In the genomic region with DNA sequence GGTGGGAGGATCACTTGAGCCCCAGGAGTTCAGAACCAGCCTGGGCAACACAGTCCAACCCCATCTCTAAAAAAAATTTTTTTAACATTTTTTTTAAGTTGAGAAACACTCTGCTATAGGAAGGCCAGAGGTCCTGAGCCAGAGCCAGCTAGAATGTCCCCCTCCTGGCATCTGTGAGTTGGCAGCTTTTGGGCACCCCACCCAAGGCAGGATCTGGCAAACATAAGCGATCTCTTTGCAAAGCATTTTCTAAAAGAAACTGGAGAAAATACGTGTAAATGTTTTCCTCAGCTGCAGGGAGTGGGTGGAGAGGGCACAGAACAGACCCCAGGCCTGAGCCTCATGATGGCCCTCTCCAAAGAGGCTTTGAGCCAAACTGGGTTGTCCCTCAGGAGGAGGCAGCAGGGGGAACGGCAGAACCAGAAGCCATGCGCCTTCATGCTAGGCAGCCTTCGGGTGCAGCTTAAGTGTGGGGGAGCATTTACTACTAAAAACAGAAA, we compare ENCODE assay signal across 16 cellular contexts. TPM values are rescaled to one million over a fixed set of nuclear protein-coding genes. Genes with fewer than 3 reads are reported as not detected.
DNase-seq lines count a peak whose midpoint lies in the region; ATAC-seq and TF ChIP-seq lines count a peak whose summit lies in the region.
"Had no signal": no experiment of that assay in that cellular context is flagged by ENCODE, and none has a peak within 500 bp of the region (broad histone marks: within the 10 kb centered on the region; RNA-seq: fewer than 3 reads in every experiment).

No MANE protein-coding gene starts in this region.

- intact Hi-C loops in lower lobe of right lung (cut with DNase I), result no loop called here

- H3K4me3 ChIP-seq in lower lobe of right lung, result peak overlapping the region; percentile 12

- ATAC-seq in lower lobe of right lung, result no peak

- peaks cover 88% of the 10 kb centered on the region for H3K4me1 ChIP-seq in lower lobe of right lung
- H3K4me1 ChIP-seq: BE2C had no signal

- CTCF ChIA-PET in GM10248 (lab: Yijun Ruan, JAX), result interaction anchor here (0.6 to 30.0 kb wide), 6 partner anchors 8 to 89 kb away, joined by 3 to 890 read pairs (median 6); a partner anchor contains a TSS

- peak overlapping the region; percentile 80 for H3K27ac ChIP-seq in lower lobe of right lung

- TF ChIP-seq CTCF in HFFc6 (IDR thresholded peaks at IDR 0.05), result no peak
- no peak for TF ChIP-seq CTCF in chondrocyte (IDR thresholded peaks at IDR 0.05)
- no peak for TF ChIP-seq CTCF in lower lobe of right lung (IDR thresholded peaks at IDR 0.05)
- no peak for TF ChIP-seq CTCF in GM10248 (IDR thresholded peaks at IDR 0.05; ENCODE audit: control extremely low read depth, extremely low read depth, low read depth, missing control alignments)

- H3K27me3 ChIP-seq in lower lobe of right lung (ENCODE audit: low read depth), result no peaks in the 10 kb centered on the region
- H3K27me3 ChIP-seq: BE2C had no signal

- H3K27ac Mint-ChIP-seq in HFFc6 (peak overlapping the region; percentile 86), chondrocyte (ENCODE audit: unreplicated experiment) (peak overlapping the region; percentile 83)
- H3K27ac Mint-ChIP-seq: activated naive CD4-positive, alpha-beta T cell treated with anti-CD3 and anti-CD28 coated beads, Interleukin-2, amount 10 ng/mL, durations not matched to agents 7 days and 5 days had no signal

- H3K27me3 Mint-ChIP-seq in HFFc6 (ENCODE audit: insufficient read depth) (no peaks in the 10 kb centered on the region; the same call in 1 of the 2 replicates), chondrocyte (ENCODE audit: low read depth) (no peaks in the 10 kb centered on the region)

- POLR2A ChIA-PET in GM10248 (lab: Yijun Ruan, JAX), result interaction anchor here (0.7 kb wide), 1 partner anchor 99 kb away, joined by 9 read pairs; no protein-coding TSS in a partner anchor

- peaks cover 3% of the 10 kb centered on the region for H3K36me3 ChIP-seq in lower lobe of right lung
- H3K36me3 ChIP-seq: BE2C had no signal

- no peaks in the 10 kb centered on the region for H3K9me3 ChIP-seq in lower lobe of right lung
- H3K9me3 ChIP-seq: BE2C had no signal

- H3K4me3 Mint-ChIP-seq in HFFc6, result peak overlapping the region; percentile 53
- H3K4me3 Mint-ChIP-seq in chondrocyte (ENCODE audit: unreplicated experiment), result no peak overlapping the region
- H3K4me3 Mint-ChIP-seq: activated naive CD4-positive, alpha-beta T cell treated with anti-CD3 and anti-CD28 coated beads, Interleukin-2, amount 10 ng/mL, durations not matched to agents 7 days and 5 days had no signal

- H3K9me3 Mint-ChIP-seq in HFFc6 (no peaks in the 10 kb centered on the region), chondrocyte (ENCODE audit: low read depth) (no peaks in the 10 kb centered on the region)
- H3K9me3 Mint-ChIP-seq: activated naive CD4-positive, alpha-beta T cell treated with anti-CD3 and anti-CD28 coated beads, Interleukin-2, amount 10 ng/mL, durations not matched to agents 7 days and 5 days had no signal

- H3K36me3 Mint-ChIP-seq in HFFc6 (ENCODE audit: low read depth), result peaks cover 20% of the 10 kb centered on the region
- peaks cover 5% of the 10 kb centered on the region for H3K36me3 Mint-ChIP-seq in chondrocyte (ENCODE audit: low read depth)
- H3K36me3 Mint-ChIP-seq: activated naive CD4-positive, alpha-beta T cell treated with anti-CD3 and anti-CD28 coated beads, Interleukin-2, amount 10 ng/mL, durations not matched to agents 7 days and 5 days had no signal

- DNase-seq in HFFc6 (no peak), chondrocyte (ENCODE audit: low spot score) (peak; percentile 30), lower lobe of right lung (no peak), superior temporal gyrus (ENCODE audit: extremely low spot score) (peak; percentile 9), NCI-H2029 treated with DMSO at 0.1 percent for 48 hours (lab: John Stamatoyannopoulos, UW) (no peak), NCI-H774 (lab: John Stamatoyannopoulos, UW) (no peak), GM10248 (ENCODE audit: extremely low spot score) (no peak)
- DNase-seq in stimulated activated CD4-positive, alpha-beta T cell treated with anti-CD3 and anti-CD28 coated beads, Interleukin-15, amount 100 ng/mL, for 24 hours, result no peak
- DNase-seq: activated CD4-positive, alpha-beta T cell treated with anti-CD3 and anti-CD28 coated beads for 1 hour; activated naive CD4-positive, alpha-beta T cell treated with anti-CD3 and anti-CD28 coated beads, Interleukin-2, amount 10 ng/mL, durations not matched to agents 7 days and 5 days; BE2C; effector CD8-positive, alpha-beta T cell; NCI-H1930; NCI-H748 treated with DMSO at 0.1 percent for 48 hours; occipital lobe; T-helper 2 cell had no signal

- H3K4me1 Mint-ChIP-seq in HFFc6 (ENCODE audit: low read depth) (peaks cover 86% of the 10 kb centered on the region), chondrocyte (ENCODE audit: low read depth) (peaks cover 83% of the 10 kb centered on the region)

RNA-seq across cellular contexts. Expression of a gene that starts 11.7 kb away (rescaled TPM):
- total RNA-seq in HFFc6 (2021; fragmentation: NEBNext Ultra II Directional; extraction: Animal tissue kit (Norgen Biotek cat#: 25700)), result 1,000 to 10,000 TPM; 1,059 to 1,221 (median 1,100) TPM
- total RNA-seq in chondrocyte (501 to 877 TPM (median 874 TPM) in 3 replicates), lower lobe of right lung (269 TPM)

RNA-seq across cellular contexts. Expression of a gene that starts 23.1 kb away (rescaled TPM):
- total RNA-seq in HFFc6 (2021; fragmentation: NEBNext Ultra II Directional; extraction: Animal tissue kit (Norgen Biotek cat#: 25700)), result 10 to 100 TPM; 65.3 to 74.5 (median 68.8) TPM
- total RNA-seq in chondrocyte (164 to 203 TPM (median 164 TPM) in 3 replicates), lower lobe of right lung (278 TPM)

RNA-seq across cellular contexts. Expression of a gene that starts 47.3 kb away (rescaled TPM):
- total RNA-seq in HFFc6 (2021; fragmentation: NEBNext Ultra II Directional; extraction: Animal tissue kit (Norgen Biotek cat#: 25700)), result 10 to 100 TPM; 29.6 to 56.7 (median 37.1) TPM
- total RNA-seq in chondrocyte (49.9 to 63.4 TPM (median 61.3 TPM) in 3 replicates), lower lobe of right lung (107 TPM)

Comparison
In these comparisons a context has a peak if more than half of its experiments do, and no peak if none do; other contexts are left out.
1. DNase-seq: peak in chondrocyte (single experiment) and superior temporal gyrus (single experiment); none in HFFc6 (single experiment), lower lobe of right lung (single experiment), NCI-H2029 treated with DMSO at 0.1 percent for 48 hours (single experiment), NCI-H774 (single experiment), GM10248 (single experiment) and stimulated activated CD4-positive, alpha-beta T cell treated with anti-CD3 and anti-CD28 coated beads, Interleukin-15, amount 100 ng/mL, for 24 hours (single experiment).